In genomic region chr2:10169581-10169980, GRCh38 we compare ENCODE assay signal across 1 cellular context.
TF ChIP-seq lines count a peak whose summit lies in the region.

No MANE protein-coding gene starts in this region.

TF ChIP-seq in SK-N-SH treated with all-trans-retinoic acid at 6 μM for 48 hours, 23 proteins besides CTCF, POLR2A, EP300 and RAD21 (continued from another document):
- TF ChIP-seq POU6F1 (CRISPR knock-in tag; IDR thresholded peaks at IDR 0.05; ENCODE audit: borderline replicate concordance, low read depth) (no peak), ISL1 (CRISPR knock-in tag; IDR thresholded peaks at IDR 0.05) (no peak), CSRNP3 (CRISPR knock-in tag; IDR thresholded peaks at IDR 0.05) (no peak)
